11 cellular contexts compared by ENCODE assay signal in the genomic region with DNA sequence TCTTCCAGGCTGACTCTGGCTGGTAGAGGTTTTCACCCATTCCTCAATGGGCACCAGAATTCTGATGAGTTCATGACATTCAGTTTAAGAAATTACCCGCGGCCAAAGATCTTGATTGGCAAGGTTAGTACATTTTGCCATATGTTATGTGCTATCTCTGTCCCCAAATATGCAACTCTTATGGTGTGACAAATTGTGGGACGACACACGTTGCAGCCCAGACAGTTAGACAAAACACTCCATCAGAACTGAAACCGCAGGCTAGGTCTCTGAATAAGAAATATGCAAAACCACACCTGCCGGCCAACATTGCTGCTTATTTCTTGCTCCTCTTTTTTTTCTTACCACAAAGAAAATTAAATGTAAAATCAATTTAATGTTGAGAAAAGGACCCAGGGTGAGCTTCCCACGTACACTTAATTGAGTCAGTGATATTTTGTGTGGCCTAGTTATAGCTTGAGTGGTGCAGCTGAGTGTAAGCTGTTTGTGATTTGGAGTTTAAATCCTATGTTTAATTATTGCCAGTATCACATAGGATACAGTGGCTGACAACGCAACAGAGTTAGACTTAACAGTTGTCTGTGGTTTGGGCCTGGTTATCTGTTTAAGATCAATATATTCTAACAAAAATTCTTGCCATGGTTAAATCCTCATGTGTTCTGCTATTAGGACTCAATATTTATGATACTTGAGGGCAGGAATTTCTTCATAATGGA. TPM values are rescaled to one million over a fixed set of nuclear protein-coding genes. Genes with fewer than 3 reads are reported as not detected.
A peak's percentile ranks its signal among the peaks of the same experiment; 100 is the strongest.
DNase-seq lines count a peak whose midpoint lies in the region; ATAC-seq and TF ChIP-seq lines count a peak whose summit lies in the region.
"Had no signal": no experiment of that assay in that cellular context is flagged by ENCODE, and none has a peak within 500 bp of the region (broad histone marks: within the 10 kb centered on the region; RNA-seq: fewer than 3 reads in every experiment).

No MANE protein-coding gene starts in this region.

- no TSS peak for BruUV-seq in MCF 10A (replicated peaks; lab: Mats Ljungman, UMichigan)

- H3K4me2 ChIP-seq in DOHH2 (ENCODE audit: low read length), result peak overlapping the region; percentile 83

- intact Hi-C loops in body of pancreas (cut with DNase I) (no loop called here), MCF 10A (cut with micrococcal nuclease) (no loop called here)

- POLR2A ChIA-PET in MCF 10A (lab: Yijun Ruan, JAX), result no interaction called here

- DNase-seq in RKO (ENCODE audit: low spot score) (no peak), T1000 (lab: John Stamatoyannopoulos, UW) (no peak), body of pancreas (no peak), MCF 10A (ENCODE audit: unreplicated experiment) (no peak)
- DNase-seq: left ventricle myocardium inferior had no signal

- H3K79me2 ChIP-seq in DOHH2 (ENCODE audit: control insufficient read depth, low read length), result no peaks in the 10 kb centered on the region

- no peaks in the 10 kb centered on the region for H3K36me3 Mint-ChIP-seq in MCF 10A (ENCODE audit: insufficient read depth, unreplicated experiment)

- no peak for TF ChIP-seq POLR2A in body of pancreas (IDR thresholded peaks at IDR 0.05)

- TF ChIP-seq CTCF in DOHH2 (IDR thresholded peaks at IDR 0.05; ENCODE audit: low read depth, low read length, poor library complexity, severe bottlenecking), result no peak
- no peak for TF ChIP-seq CTCF in body of pancreas (IDR thresholded peaks at IDR 0.05)
- no peak for TF ChIP-seq CTCF in MCF 10A (IDR thresholded peaks at IDR 0.05; ENCODE audit: unreplicated experiment)

- H3K9me3 ChIP-seq in DOHH2 (ENCODE audit: control insufficient read depth, insufficient read depth, low read length) (peaks cover 7% of the 10 kb centered on the region; the same call in 1 of the 2 replicates), body of pancreas (no peaks in the 10 kb centered on the region)
- H3K9me3 ChIP-seq: left ventricle myocardium inferior, thoracic aorta had no signal

- H3K4me3 ChIP-seq in DOHH2 (ENCODE audit: low read length) (peak overlapping the region; percentile 66), body of pancreas (no peak overlapping the region)
- H3K4me3 ChIP-seq: left ventricle myocardium inferior, thoracic aorta had no signal

- ATAC-seq in GM19397 (IDR thresholded peaks at IDR 0.05; ENCODE audit: unreplicated experiment), result peak; percentile 96
- ATAC-seq in HG02852 (IDR thresholded peaks at IDR 0.05; ENCODE audit: unreplicated experiment), result peak; percentile 95
- peak; percentile 85 for ATAC-seq in HG03565 (IDR thresholded peaks at IDR 0.05; ENCODE audit: unreplicated experiment)
- ATAC-seq in body of pancreas, result no peak

- H3K9me3 Mint-ChIP-seq in MCF 10A (ENCODE audit: unreplicated experiment), result no peaks in the 10 kb centered on the region
- H3K9me3 Mint-ChIP-seq: central memory CD8-positive, alpha-beta T cell had no signal

- CTCF ChIA-PET in MCF 10A (lab: Yijun Ruan, JAX), result interaction anchor here (0.6 to 1.2 kb wide), 2 partner anchors 21 to 45 kb away, joined by 3 to 5 read pairs; no protein-coding TSS in a partner anchor

- peak overlapping the region; percentile 100 for H3K27ac ChIP-seq in DOHH2 (ENCODE audit: low read depth, low read length)
- H3K27ac ChIP-seq in body of pancreas, result no peak overlapping the region
- H3K27ac ChIP-seq: left ventricle myocardium inferior, thoracic aorta had no signal

- H3K27ac Mint-ChIP-seq in MCF 10A (ENCODE audit: low read depth, unreplicated experiment), result no peak overlapping the region

- no peaks in the 10 kb centered on the region for H3K9me2 ChIP-seq in DOHH2 (replicated peaks; ENCODE audit: control insufficient read depth, low read length)

- H3K4me1 ChIP-seq in DOHH2 (ENCODE audit: control insufficient read depth, low read length) (peaks cover 82% of the 10 kb centered on the region), body of pancreas (no peaks in the 10 kb centered on the region)
- H3K4me1 ChIP-seq: left ventricle myocardium inferior had no signal

- H3F3A ChIP-seq in DOHH2 (ENCODE audit: control insufficient read depth, insufficient read depth), result peaks cover 29% of the 10 kb centered on the region

- no peaks in the 10 kb centered on the region for H4K20me1 ChIP-seq in DOHH2 (ENCODE audit: control insufficient read depth, insufficient read depth, low read depth, low read length)

- no peaks in the 10 kb centered on the region for H3K27me3 Mint-ChIP-seq in MCF 10A (ENCODE audit: insufficient read depth, unreplicated experiment)

- H3K36me3 ChIP-seq in DOHH2 (ENCODE audit: control insufficient read depth, low read length) (peaks cover 19% of the 10 kb centered on the region), body of pancreas (replicated peaks in 1 of 2; ENCODE audit: insufficient read depth in 1 of 2, low read depth in 2 of 2) (no peaks in the 10 kb centered on the region)
- H3K36me3 ChIP-seq: left ventricle myocardium inferior, thoracic aorta had no signal

- no peak overlapping the region for H3K4me3 Mint-ChIP-seq in MCF 10A (ENCODE audit: unreplicated experiment)
- H3K4me3 Mint-ChIP-seq: central memory CD8-positive, alpha-beta T cell had no signal

- WGBS in body of pancreas, 2 donors, result 77 to 78% methylated on average over 8 of the region's 8 CpGs

- no peaks in the 10 kb centered on the region for H3K4me1 Mint-ChIP-seq in MCF 10A (ENCODE audit: insufficient read depth, unreplicated experiment)
- H3K4me1 Mint-ChIP-seq: central memory CD8-positive, alpha-beta T cell had no signal

- no peaks in the 10 kb centered on the region for H3K27me3 ChIP-seq in DOHH2 (ENCODE audit: control insufficient read depth, low read length)
- no peaks in the 10 kb centered on the region for H3K27me3 ChIP-seq in body of pancreas

RNA-seq across cellular contexts. Expression of a gene that starts 35.7 kb away (rescaled TPM):
- total RNA-seq in body of pancreas (10 to 100 TPM in 1 of 2 donors, 1 to 10 TPM in 1; 8.8 to 10.2 TPM), MCF 10A (2022) (99.0 and 119 TPM in 2 replicates)
